Comparison of ENCODE assay signal across 1 cellular context in the genomic region with DNA sequence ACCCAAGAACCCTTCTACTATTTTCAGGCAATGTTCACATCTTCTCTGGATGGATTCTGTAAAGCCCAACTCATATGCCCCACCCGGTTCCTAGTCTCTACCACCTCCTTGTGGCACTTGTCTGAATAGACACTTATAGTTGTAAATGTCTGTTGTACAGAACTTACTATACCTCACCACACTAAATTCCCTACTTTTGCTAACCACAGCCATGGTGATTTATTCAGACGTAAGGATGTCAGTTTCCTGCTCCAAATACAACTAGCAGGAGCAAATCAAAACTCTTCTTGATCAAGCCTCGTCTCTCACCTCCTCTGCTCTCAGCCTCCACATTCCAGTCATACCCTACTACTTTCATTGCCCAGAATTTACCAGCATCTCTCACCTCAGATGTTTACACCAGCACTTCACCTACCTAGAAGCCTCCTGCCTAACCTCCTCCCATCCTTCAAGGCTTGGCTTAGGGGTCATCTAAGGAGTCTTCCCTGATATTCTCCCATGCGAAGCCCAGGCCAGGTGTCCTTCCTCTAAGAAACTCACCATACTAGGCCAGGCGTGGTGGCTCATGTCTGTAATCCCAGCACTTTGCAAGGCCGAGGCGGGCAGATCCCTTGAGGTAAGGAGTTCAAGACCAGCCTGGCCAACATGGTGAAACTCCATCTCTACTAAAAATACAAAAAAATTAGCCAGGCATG.
TF ChIP-seq lines count a peak whose summit lies in the region.

No MANE protein-coding gene starts in this region.

TF ChIP-seq in HCT116, 20 proteins besides CTCF, POLR2A, EP300 and RAD21 (continued from another document):
- TF ChIP-seq, protein P1, sequence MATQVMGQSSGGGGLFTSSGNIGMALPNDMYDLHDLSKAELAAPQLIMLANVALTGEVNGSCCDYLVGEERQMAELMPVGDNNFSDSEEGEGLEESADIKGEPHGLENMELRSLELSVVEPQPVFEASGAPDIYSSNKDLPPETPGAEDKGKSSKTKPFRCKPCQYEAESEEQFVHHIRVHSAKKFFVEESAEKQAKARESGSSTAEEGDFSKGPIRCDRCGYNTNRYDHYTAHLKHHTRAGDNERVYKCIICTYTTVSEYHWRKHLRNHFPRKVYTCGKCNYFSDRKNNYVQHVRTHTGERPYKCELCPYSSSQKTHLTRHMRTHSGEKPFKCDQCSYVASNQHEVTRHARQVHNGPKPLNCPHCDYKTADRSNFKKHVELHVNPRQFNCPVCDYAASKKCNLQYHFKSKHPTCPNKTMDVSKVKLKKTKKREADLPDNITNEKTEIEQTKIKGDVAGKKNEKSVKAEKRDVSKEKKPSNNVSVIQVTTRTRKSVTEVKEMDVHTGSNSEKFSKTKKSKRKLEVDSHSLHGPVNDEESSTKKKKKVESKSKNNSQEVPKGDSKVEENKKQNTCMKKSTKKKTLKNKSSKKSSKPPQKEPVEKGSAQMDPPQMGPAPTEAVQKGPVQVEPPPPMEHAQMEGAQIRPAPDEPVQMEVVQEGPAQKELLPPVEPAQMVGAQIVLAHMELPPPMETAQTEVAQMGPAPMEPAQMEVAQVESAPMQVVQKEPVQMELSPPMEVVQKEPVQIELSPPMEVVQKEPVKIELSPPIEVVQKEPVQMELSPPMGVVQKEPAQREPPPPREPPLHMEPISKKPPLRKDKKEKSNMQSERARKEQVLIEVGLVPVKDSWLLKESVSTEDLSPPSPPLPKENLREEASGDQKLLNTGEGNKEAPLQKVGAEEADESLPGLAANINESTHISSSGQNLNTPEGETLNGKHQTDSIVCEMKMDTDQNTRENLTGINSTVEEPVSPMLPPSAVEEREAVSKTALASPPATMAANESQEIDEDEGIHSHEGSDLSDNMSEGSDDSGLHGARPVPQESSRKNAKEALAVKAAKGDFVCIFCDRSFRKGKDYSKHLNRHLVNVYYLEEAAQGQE (IDR thresholded peaks at IDR 0.05; ENCODE audit: low read depth), result no peak
- TF ChIP-seq JUND (IDR thresholded peaks at IDR 0.05), result no peak
- TF ChIP-seq ZFX (IDR thresholded peaks at IDR 0.05), result no peak
- no peak for TF ChIP-seq CEBPB (IDR thresholded peaks at IDR 0.05; ENCODE audit: low read depth)
- TF ChIP-seq SRF (IDR thresholded peaks at IDR 0.05; ENCODE audit: low read depth), result no peak
- no peak for TF ChIP-seq FOSL1 (IDR thresholded peaks at IDR 0.05; ENCODE audit: low read depth)
